Comparison of ENCODE assay signal across 11 cellular contexts in genomic region chr3:158725348-158725966, GRCh38. TPM values are rescaled to one million over a fixed set of nuclear protein-coding genes. Genes with fewer than 3 reads are reported as not detected.
DNase-seq lines count a peak whose midpoint lies in the region; ATAC-seq, FAIRE-seq and TF ChIP-seq lines count a peak whose summit lies in the region.
"Had no signal": no experiment of that assay in that cellular context is flagged by ENCODE, and none has a peak within 500 bp of the region (broad histone marks: within the 10 kb centered on the region; RNA-seq: fewer than 3 reads in every experiment).

No MANE protein-coding gene starts in this region.

- FAIRE-seq in HTR-8/SVneo (lab: Jason Lieb, UNC), result no peak
- FAIRE-seq: colon, GM12891 had no signal

- peak overlapping the region; percentile 86 for H3K27ac ChIP-seq in AG04450 (ENCODE audit: low read depth, low read length)

- no peaks in the 10 kb centered on the region for H3K27me3 ChIP-seq in AG04450 (ENCODE audit: control insufficient read depth, insufficient read depth, low read length)

- H3K27ac Mint-ChIP-seq in dendritic cell treated with granulocyte-macrophage colony-stimulating factor and Interleukin-4, amounts not matched to agents 40 ng/mL and 50 ng/mL, for 4 days, result peak overlapping the region; percentile 91
- no peak overlapping the region for H3K27ac Mint-ChIP-seq in progenitor cell of endocrine pancreas

- H3K36me3 Mint-ChIP-seq in dendritic cell treated with granulocyte-macrophage colony-stimulating factor and Interleukin-4, amounts not matched to agents 40 ng/mL and 50 ng/mL, for 4 days (ENCODE audit: low read depth), result peaks cover 14% of the 10 kb centered on the region
- peaks cover 4% of the 10 kb centered on the region for H3K36me3 Mint-ChIP-seq in progenitor cell of endocrine pancreas (ENCODE audit: insufficient read depth)

- peaks cover 60% of the 10 kb centered on the region for H3K4me1 ChIP-seq in mucosa of descending colon (ENCODE audit: low read depth)

- intact Hi-C loops in dendritic cell treated with granulocyte-macrophage colony-stimulating factor and Interleukin-4, amounts not matched to agents 40 ng/mL and 50 ng/mL, for 4 days (cut with micrococcal nuclease), result no loop called here
- intact Hi-C loops in mucosa of descending colon (cut with DNase I, micrococcal nuclease), result loop anchor here (5.0 kb wide), 3 partner anchors 53 to 67 kb away; partner anchors contain the start of gene LXN (in 1 of the 2)

- H3K4me1 Mint-ChIP-seq in dendritic cell treated with granulocyte-macrophage colony-stimulating factor and Interleukin-4, amounts not matched to agents 40 ng/mL and 50 ng/mL, for 4 days (ENCODE audit: low read depth), result peaks cover 26% of the 10 kb centered on the region
- H3K4me1 Mint-ChIP-seq in progenitor cell of endocrine pancreas (ENCODE audit: low read depth), result peaks cover 3% of the 10 kb centered on the region

- H3K36me3 ChIP-seq in mucosa of descending colon (ENCODE audit: low read depth), result no peaks in the 10 kb centered on the region

- CTCF ChIA-PET in AG04450 (lab: Charles Lee), result interaction anchor here (2.6 to 6.9 kb wide), 4 partner anchors 23 to 66 kb away, joined by 15 to 206 read pairs (median 54); no protein-coding TSS in a partner anchor

- H3K27me3 Mint-ChIP-seq in dendritic cell treated with granulocyte-macrophage colony-stimulating factor and Interleukin-4, amounts not matched to agents 40 ng/mL and 50 ng/mL, for 4 days, result peaks cover 4% of the 10 kb centered on the region
- H3K27me3 Mint-ChIP-seq in progenitor cell of endocrine pancreas, result no peaks in the 10 kb centered on the region

- H3K4me3 Mint-ChIP-seq in dendritic cell treated with granulocyte-macrophage colony-stimulating factor and Interleukin-4, amounts not matched to agents 40 ng/mL and 50 ng/mL, for 4 days, result no peak overlapping the region
- no peak overlapping the region for H3K4me3 Mint-ChIP-seq in progenitor cell of endocrine pancreas (ENCODE audit: low read depth)

- peak; percentile 17 for ATAC-seq in mucosa of descending colon
- no peak for ATAC-seq in GM18861 (IDR thresholded peaks at IDR 0.05; ENCODE audit: unreplicated experiment)
- ATAC-seq in HG03342 (IDR thresholded peaks at IDR 0.05; ENCODE audit: unreplicated experiment), result no peak

- H3K9me3 Mint-ChIP-seq in dendritic cell treated with granulocyte-macrophage colony-stimulating factor and Interleukin-4, amounts not matched to agents 40 ng/mL and 50 ng/mL, for 4 days, result no peaks in the 10 kb centered on the region
- H3K9me3 Mint-ChIP-seq in progenitor cell of endocrine pancreas (ENCODE audit: low read depth), result no peaks in the 10 kb centered on the region

- H3K9me3 ChIP-seq in AG04450 (ENCODE audit: control insufficient read depth, insufficient read depth, low read length) (no peaks in the 10 kb centered on the region), mucosa of descending colon (no peaks in the 10 kb centered on the region)

- POLR2A ChIA-PET in AG04450 (lab: Yijun Ruan, JAX), result interaction anchor here (0.9 to 1.3 kb wide), 2 partner anchors 14 to 64 kb away, joined by 3 read pairs; no protein-coding TSS in a partner anchor

- H3K4me3 ChIP-seq in AG04450 (ENCODE audit: low read depth, low read length) (no peak overlapping the region), mucosa of descending colon (no peak overlapping the region)

- peak; percentile 94 for DNase-seq in AG04450 (ENCODE audit: low read depth, low spot score)
- DNase-seq in HTR-8/SVneo (ENCODE audit: insufficient read length, low spot score), result peak; percentile 66
- DNase-seq in mucosa of descending colon, result peak in 2 of 3 donors; percentile 54 to 74
- no peak for DNase-seq in NCI-H82 (lab: John Stamatoyannopoulos, UW)
- DNase-seq in progenitor cell of endocrine pancreas (ENCODE audit: low spot score, unreplicated experiment), result no peak
- DNase-seq: NCI-H1436 had no signal

- no peak for TF ChIP-seq CTCF in AG04450 (IDR thresholded peaks at IDR 0.05; ENCODE audit: low read depth, low read length)
- no peak for TF ChIP-seq CTCF in mucosa of descending colon (IDR thresholded peaks at IDR 0.05)
- no peak for TF ChIP-seq CTCF in progenitor cell of endocrine pancreas (IDR thresholded peaks at IDR 0.05; ENCODE audit: unreplicated experiment)

RNA-seq across cellular contexts. Expression of gene RARRES1, which starts 6.8 kb away (rescaled TPM):
- 39.0 and 50.4 TPM in 2 replicates for polyA plus RNA-seq in AG04450 (2011; rRNA removed)
- polyA minus RNA-seq in AG04450 (2011; rRNA and poly(A)+ RNA removed), result 5.9 and 7.3 TPM in 2 replicates
- total RNA-seq in mucosa of descending colon, result 10 to 100 TPM; 42.7 to 72.0 (median 43.8) TPM
- total RNA-seq in progenitor cell of endocrine pancreas, result 1.1 and 3.3 TPM in 2 replicates

RNA-seq across cellular contexts. Expression of gene LXN, which starts 53.0 kb away (rescaled TPM):
- 281 and 347 TPM in 2 replicates for polyA plus RNA-seq in AG04450 (2011; rRNA removed)
- 79.3 and 86.4 TPM in 2 replicates for polyA minus RNA-seq in AG04450 (2011; rRNA and poly(A)+ RNA removed)
- total RNA-seq in mucosa of descending colon (10 to 100 TPM; 17.9 to 62.6 (median 48.9) TPM), progenitor cell of endocrine pancreas (12.3 and 13.3 TPM in 2 replicates)

Comparison
In these comparisons a context has a peak if more than half of its experiments do, and no peak if none do; other contexts are left out.
1. DNase-seq: peak in AG04450 (single experiment), HTR-8/SVneo (single experiment) and mucosa of descending colon (2 of 3); none in NCI-H82 (single experiment) and progenitor cell of endocrine pancreas (single experiment).
2. RNA of gene RARRES1, which starts 6.8 kb away (total RNA-seq): 42.7 to 72.0 TPM in mucosa of descending colon; 1.1 to 3.3 TPM in progenitor cell of endocrine pancreas; every median in the first group is over 10 times any median in the second.